Comparison of ENCODE assay signal across 7 cellular contexts in the genomic region with DNA sequence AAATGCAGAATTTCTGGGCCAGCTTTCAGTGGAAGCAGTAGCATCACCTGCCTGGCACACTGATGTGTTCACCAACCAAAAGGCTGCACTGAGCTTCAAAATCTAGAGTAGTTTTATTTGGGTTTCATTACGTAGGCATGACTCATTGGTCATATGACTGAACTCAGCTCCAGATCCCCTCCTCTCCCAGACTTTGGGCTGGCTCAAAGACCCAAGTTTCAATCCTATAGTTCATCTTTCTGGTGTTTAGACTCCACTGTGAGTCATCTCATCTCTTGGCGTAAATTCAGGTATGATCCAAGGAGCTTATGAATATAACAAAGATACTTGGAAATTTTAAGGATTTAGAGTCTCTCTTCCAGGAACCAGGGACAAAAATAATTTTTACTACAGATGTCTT. TPM values are rescaled to one million over a fixed set of nuclear protein-coding genes. Genes with fewer than 3 reads are reported as not detected.
DNase-seq lines count a peak whose midpoint lies in the region; ATAC-seq and TF ChIP-seq lines count a peak whose summit lies in the region.

No MANE protein-coding gene starts in this region.

- peaks cover 14% of the 10 kb centered on the region for H3K4me1 ChIP-seq in GM23338 (ENCODE audit: insufficient read depth)

- H3K4me2 ChIP-seq in GM23338: no peak overlapping the region

- H3K27me3 ChIP-seq in GM23338 (ENCODE audit: insufficient read depth): no peaks in the 10 kb centered on the region

- TF ChIP-seq CTCF in GM23338 (conservative IDR thresholded peaks at IDR 0.05; ENCODE audit: low read depth in 2 of 2): no peak

- peaks cover 11% of the 10 kb centered on the region; the same call in 2 of the 3 replicates for H3K36me3 Mint-ChIP-seq in GM23338 (ENCODE audit: low read depth)

- H3K27ac ChIP-seq in GM23338 (ENCODE audit: low read depth): peak overlapping the region; percentile 53; the same call in 1 of the 2 replicates

- peak overlapping the region; percentile 3; the same call in 1 of the 2 replicates for H3K27ac Mint-ChIP-seq in GM23338

- no peak for ATAC-seq in GM23338
- ATAC-seq in esophagus mucosa: peak; percentile 83
- ATAC-seq in GM21390 (IDR thresholded peaks at IDR 0.05; ENCODE audit: unreplicated experiment): no peak
- no peak for ATAC-seq in GM21515 (IDR thresholded peaks at IDR 0.05; ENCODE audit: unreplicated experiment)

- DNase-seq in GM23338 (ENCODE audit: low spot score): no peak
- peak; percentile 70 for DNase-seq in NCI-H446 treated with DMSO at 0.1 percent for 48 hours (lab: John Stamatoyannopoulos, UW)
- peak; percentile 76 for DNase-seq in renal cortical epithelial cell (ENCODE audit: low read depth)
- no peak for DNase-seq in NCI-H82 (lab: John Stamatoyannopoulos, UW)

- no peak overlapping the region for H3K4me3 ChIP-seq in GM23338

- H3F3A ChIP-seq in GM23338 (replicated peaks; ENCODE audit: low read depth): no peaks in the 10 kb centered on the region

- H3K79me2 ChIP-seq in GM23338 (replicated peaks; ENCODE audit: insufficient read depth): peaks cover 79% of the 10 kb centered on the region

- H3K36me3 ChIP-seq in GM23338 (ENCODE audit: insufficient read depth): no peaks in the 10 kb centered on the region

- no peaks in the 10 kb centered on the region for H3K9me3 Mint-ChIP-seq in GM23338

- H3K4me1 Mint-ChIP-seq in GM23338: peaks cover 8% of the 10 kb centered on the region

- no peak overlapping the region for H3K4me3 Mint-ChIP-seq in GM23338

- H3K27me3 Mint-ChIP-seq in GM23338 (ENCODE audit: insufficient read depth, low read depth, poor library complexity): peaks cover 5% of the 10 kb centered on the region

- H3K9me2 ChIP-seq in GM23338 (ENCODE audit: insufficient read depth): no peaks in the 10 kb centered on the region

- no peak overlapping the region for H2AFZ ChIP-seq in GM23338

- peaks cover 11% of the 10 kb centered on the region for H4K20me1 ChIP-seq in GM23338 (replicated peaks; ENCODE audit: insufficient read depth)

TF ChIP-seq in GM23338, 12 proteins besides CTCF, POLR2A, EP300 and RAD21:
- TF ChIP-seq EZH2phosphoT487 (IDR thresholded peaks at IDR 0.05; ENCODE audit: unreplicated experiment): no peak
TF ChIP-seq in GM23338: peak in this region for 0.

RNA-seq across cellular contexts. Expression of a gene that starts 17.7 kb away (rescaled TPM):
- total RNA-seq in GM23338 (2014; rRNA removed; shearing (Covaris generic)): 9.4 and 11.2 TPM in 2 replicates
- 13.5 and 17.2 TPM in 2 replicates for polyA plus RNA-seq in GM23338 (2016; fragmentation: Nextera tagmentation; extraction: Ambion mirVana)
- total RNA-seq in esophagus mucosa (10.7 TPM), renal cortical epithelial cell (15.8 and 18.9 TPM in 2 replicates)

Comparison
In these comparisons a context has a peak if more than half of its experiments do, and no peak if none do; other contexts are left out.
1. DNase-seq: peak in NCI-H446 treated with DMSO at 0.1 percent for 48 hours (single experiment) and renal cortical epithelial cell (single experiment); none in GM23338 (single experiment) and NCI-H82 (single experiment).